Comparison of ENCODE assay signal across 9 cellular contexts in the genomic region with DNA sequence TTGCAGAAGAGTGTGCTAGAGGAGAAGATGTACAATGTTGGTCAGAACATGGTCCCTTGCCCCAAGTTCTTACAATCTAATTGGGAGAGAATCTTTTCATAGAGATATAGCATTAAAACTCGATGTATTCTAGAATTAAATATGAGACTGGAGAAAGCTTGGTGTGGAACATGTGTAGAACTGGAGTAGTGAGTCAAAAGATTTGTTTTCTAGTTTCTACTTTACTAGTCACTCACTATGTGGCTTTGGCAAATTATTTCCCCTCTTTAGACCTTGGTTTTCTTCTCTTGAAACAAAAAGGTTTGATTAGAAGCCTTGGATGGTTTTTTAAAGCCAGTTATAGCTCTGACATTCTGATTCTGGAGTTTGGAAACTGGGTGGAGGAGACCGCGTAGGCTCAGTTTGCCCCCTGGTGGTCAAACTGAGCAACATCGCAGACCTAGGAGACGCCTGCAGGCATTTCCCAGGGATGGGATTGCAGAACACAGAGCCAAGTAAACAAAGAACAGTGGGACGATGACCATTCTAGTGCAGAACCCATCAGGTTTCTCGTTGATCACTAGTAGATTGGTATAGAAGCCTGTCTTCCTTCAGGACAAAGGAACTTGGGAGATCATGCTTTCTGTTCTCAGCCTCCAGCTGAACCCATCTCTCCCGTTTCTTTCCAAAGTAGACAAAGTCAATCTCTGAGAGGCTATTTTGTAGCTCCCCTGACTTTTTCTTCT. TPM values are rescaled to one million over a fixed set of nuclear protein-coding genes. Genes with fewer than 3 reads are reported as not detected.
A peak's percentile ranks its signal among the peaks of the same experiment; 100 is the strongest.
DNase-seq lines count a peak whose midpoint lies in the region; ATAC-seq, FAIRE-seq and TF ChIP-seq lines count a peak whose summit lies in the region.
"Had no signal": no experiment of that assay in that cellular context is flagged by ENCODE, and none has a peak within 500 bp of the region (broad histone marks: within the 10 kb centered on the region; RNA-seq: fewer than 3 reads in every experiment).

No MANE protein-coding gene starts in this region.

- FAIRE-seq in islet of Langerhans (lab: Jason Lieb, UNC): peak; percentile 30

- no peak overlapping the region for H3K4me2 ChIP-seq in KMS-11
- H3K4me2 ChIP-seq: BLaER1 treated with 17β-estradiol and CSF1 and Interleukin-3, amounts not matched to agents 10 nM and 100 nM had no signal

- no peak overlapping the region for H2AFZ ChIP-seq in KMS-11 (ENCODE audit: low read depth)

- no peak overlapping the region for H3K27ac ChIP-seq in KMS-11
- H3K27ac ChIP-seq in breast epithelium: no peak overlapping the region
- H3K27ac ChIP-seq: BLaER1 treated with 17β-estradiol and CSF1 and Interleukin-3, amounts not matched to agents 10 nM and 100 nM had no signal

- DNase-seq in NCI-H1417 (lab: John Stamatoyannopoulos, UW): peak in 2 of 3 experiments; percentile 8 to 52
- no peak for DNase-seq in NCI-H1417 treated with DMSO at 0.1 percent for 48 hours (lab: John Stamatoyannopoulos, UW)
- no peak for DNase-seq in breast epithelium (ENCODE audit: low spot score in 2 of 2)
- DNase-seq in stimulated activated CD8-positive, alpha-beta memory T cell treated with anti-CD3 and anti-CD28 coated beads, Interleukin-12 subunit alpha, Interleukin-12 subunit beta, amount 100 ng/mL, for 1 hour (ENCODE audit: low read depth): peak; percentile 18

- no peak overlapping the region for H3K9ac ChIP-seq in KMS-11
- H3K9ac ChIP-seq: BLaER1 treated with 17β-estradiol and CSF1 and Interleukin-3, amounts not matched to agents 10 nM and 100 nM had no signal

- no peaks in the 10 kb centered on the region for H3K27me3 ChIP-seq in KMS-11 (ENCODE audit: insufficient read depth, low read depth)
- H3K27me3 ChIP-seq in breast epithelium: peaks cover 0 to 5% of the 10 kb centered on the region in 2 donors
- H3K27me3 ChIP-seq: BLaER1 treated with 17β-estradiol and CSF1 and Interleukin-3, amounts not matched to agents 10 nM and 100 nM had no signal

- intact Hi-C loops in breast epithelium (cut with DNase I; ENCODE audit: low total_unique reads): no loop called here

- H3K4me1 ChIP-seq in KMS-11 (ENCODE audit: low read depth, poor library complexity, severe bottlenecking): no peaks in the 10 kb centered on the region
- H3K4me1 ChIP-seq in breast epithelium: no peaks in the 10 kb centered on the region

- H4K20me1 ChIP-seq in KMS-11 (ENCODE audit: insufficient read depth): no peaks in the 10 kb centered on the region
- H4K20me1 ChIP-seq: BLaER1 treated with 17β-estradiol and CSF1 and Interleukin-3, amounts not matched to agents 10 nM and 100 nM had no signal

- H3K79me2 ChIP-seq in KMS-11 (ENCODE audit: insufficient read depth, low read depth): no peaks in the 10 kb centered on the region

- no peak for TF ChIP-seq POLR2A in breast epithelium (IDR thresholded peaks at IDR 0.05)

- H3K36me3 ChIP-seq in KMS-11 (ENCODE audit: insufficient read depth) (no peaks in the 10 kb centered on the region), breast epithelium (no peaks in the 10 kb centered on the region)
- H3K36me3 ChIP-seq: BLaER1 treated with 17β-estradiol and CSF1 and Interleukin-3, amounts not matched to agents 10 nM and 100 nM had no signal

- H3K4me3 ChIP-seq in KMS-11 (IDR thresholded peaks at IDR 0.05; ENCODE audit: insufficient read depth, low read depth, low read length): no peak overlapping the region
- no peak overlapping the region for H3K4me3 ChIP-seq in breast epithelium
- H3K4me3 ChIP-seq: BLaER1 treated with 17β-estradiol and CSF1 and Interleukin-3, amounts not matched to agents 10 nM and 100 nM had no signal

- TF ChIP-seq CTCF in KMS-11 (conservative IDR thresholded peaks at IDR 0.05; ENCODE audit: low read depth, low read length) (peak; percentile 98), breast epithelium (IDR thresholded peaks at IDR 0.05) (peak; percentile 73 to 75 (median 74))

- no peaks in the 10 kb centered on the region for H3K9me3 ChIP-seq in breast epithelium

- ATAC-seq in SK-N-SH treated with all-trans-retinoic acid at 6 μM for 48 hours: peak; percentile 88
- ATAC-seq in GM21447 (IDR thresholded peaks at IDR 0.05; ENCODE audit: unreplicated experiment): no peak

TF ChIP-seq in SK-N-SH treated with all-trans-retinoic acid at 6 μM for 48 hours, 23 proteins besides CTCF, POLR2A, EP300 and RAD21:
- TF ChIP-seq ARNTL (CRISPR knock-in tag; IDR thresholded peaks at IDR 0.05; ENCODE audit: borderline replicate concordance, low read depth) (no peak), CSDC2 (CRISPR knock-in tag; IDR thresholded peaks at IDR 0.05) (no peak), PPARA (CRISPR knock-in tag; IDR thresholded peaks at IDR 0.05; ENCODE audit: borderline replicate concordance) (no peak), ZNF70 (CRISPR knock-in tag; IDR thresholded peaks at IDR 0.05) (no peak), ESRRG (CRISPR knock-in tag; IDR thresholded peaks at IDR 0.05) (no peak), RARB (CRISPR knock-in tag; IDR thresholded peaks at IDR 0.05) (no peak), ZNF565 (CRISPR knock-in tag; conservative IDR thresholded peaks at IDR 0.05; ENCODE audit: low read depth) (no peak)
- TF ChIP-seq, protein P1, sequence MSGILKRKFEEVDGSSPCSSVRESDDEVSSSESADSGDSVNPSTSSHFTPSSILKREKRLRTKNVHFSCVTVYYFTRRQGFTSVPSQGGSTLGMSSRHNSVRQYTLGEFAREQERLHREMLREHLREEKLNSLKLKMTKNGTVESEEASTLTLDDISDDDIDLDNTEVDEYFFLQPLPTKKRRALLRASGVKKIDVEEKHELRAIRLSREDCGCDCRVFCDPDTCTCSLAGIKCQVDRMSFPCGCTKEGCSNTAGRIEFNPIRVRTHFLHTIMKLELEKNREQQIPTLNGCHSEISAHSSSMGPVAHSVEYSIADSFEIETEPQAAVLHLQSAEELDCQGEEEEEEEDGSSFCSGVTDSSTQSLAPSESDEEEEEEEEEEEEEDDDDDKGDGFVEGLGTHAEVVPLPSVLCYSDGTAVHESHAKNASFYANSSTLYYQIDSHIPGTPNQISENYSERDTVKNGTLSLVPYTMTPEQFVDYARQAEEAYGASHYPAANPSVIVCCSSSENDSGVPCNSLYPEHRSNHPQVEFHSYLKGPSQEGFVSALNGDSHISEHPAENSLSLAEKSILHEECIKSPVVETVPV (CRISPR knock-in tag; IDR thresholded peaks at IDR 0.05): no peak
- TF ChIP-seq, protein P2, sequence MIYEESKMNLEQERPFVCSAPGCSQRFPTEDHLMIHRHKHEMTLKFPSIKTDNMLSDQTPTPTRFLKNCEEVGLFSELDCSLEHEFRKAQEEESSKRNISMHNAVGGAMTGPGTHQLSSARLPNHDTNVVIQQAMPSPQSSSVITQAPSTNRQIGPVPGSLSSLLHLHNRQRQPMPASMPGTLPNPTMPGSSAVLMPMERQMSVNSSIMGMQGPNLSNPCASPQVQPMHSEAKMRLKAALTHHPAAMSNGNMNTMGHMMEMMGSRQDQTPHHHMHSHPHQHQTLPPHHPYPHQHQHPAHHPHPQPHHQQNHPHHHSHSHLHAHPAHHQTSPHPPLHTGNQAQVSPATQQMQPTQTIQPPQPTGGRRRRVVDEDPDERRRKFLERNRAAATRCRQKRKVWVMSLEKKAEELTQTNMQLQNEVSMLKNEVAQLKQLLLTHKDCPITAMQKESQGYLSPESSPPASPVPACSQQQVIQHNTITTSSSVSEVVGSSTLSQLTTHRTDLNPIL (CRISPR knock-in tag; IDR thresholded peaks at IDR 0.05; ENCODE audit: low read depth): no peak
- TF ChIP-seq, protein P3, sequence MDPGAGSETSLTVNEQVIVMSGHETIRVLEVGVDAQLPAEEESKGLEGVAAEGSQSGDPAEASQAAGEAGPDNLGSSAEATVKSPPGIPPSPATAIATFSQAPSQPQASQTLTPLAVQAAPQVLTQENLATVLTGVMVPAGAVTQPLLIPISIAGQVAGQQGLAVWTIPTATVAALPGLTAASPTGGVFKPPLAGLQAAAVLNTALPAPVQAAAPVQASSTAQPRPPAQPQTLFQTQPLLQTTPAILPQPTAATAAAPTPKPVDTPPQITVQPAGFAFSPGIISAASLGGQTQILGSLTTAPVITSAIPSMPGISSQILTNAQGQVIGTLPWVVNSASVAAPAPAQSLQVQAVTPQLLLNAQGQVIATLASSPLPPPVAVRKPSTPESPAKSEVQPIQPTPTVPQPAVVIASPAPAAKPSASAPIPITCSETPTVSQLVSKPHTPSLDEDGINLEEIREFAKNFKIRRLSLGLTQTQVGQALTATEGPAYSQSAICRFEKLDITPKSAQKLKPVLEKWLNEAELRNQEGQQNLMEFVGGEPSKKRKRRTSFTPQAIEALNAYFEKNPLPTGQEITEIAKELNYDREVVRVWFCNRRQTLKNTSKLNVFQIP (CRISPR knock-in tag; IDR thresholded peaks at IDR 0.05; ENCODE audit: borderline replicate concordance, low read depth): no peak
TF ChIP-seq in SK-N-SH treated with all-trans-retinoic acid at 6 μM for 48 hours: peak in this region for 0.

RNA-seq across cellular contexts. Expression of a gene that starts 8.5 kb away (rescaled TPM):
- total RNA-seq in breast epithelium: 1 to 10 TPM in 1 of 3 donors, not detected in 2; 4.2 TPM

RNA-seq across cellular contexts. Expression of a gene that starts 8.9 kb away (rescaled TPM):
- 10 to 100 TPM; 16.5 to 36.1 (median 27.2) TPM for total RNA-seq in breast epithelium

Comparison
In these comparisons a context has a peak if more than half of its experiments do, and no peak if none do; other contexts are left out.
1. DNase-seq: peak in NCI-H1417 (2 of 3) and stimulated activated CD8-positive, alpha-beta memory T cell treated with anti-CD3 and anti-CD28 coated beads, Interleukin-12 subunit alpha, Interleukin-12 subunit beta, amount 100 ng/mL, for 1 hour (single experiment); none in NCI-H1417 treated with DMSO at 0.1 percent for 48 hours (single experiment) and breast epithelium (0 of 2).